Comparison of ENCODE assay signal across 8 cellular contexts in genomic region chr2:41853427-41854191, GRCh38.
A peak's percentile ranks its signal among the peaks of the same experiment; 100 is the strongest.
DNase-seq lines count a peak whose midpoint lies in the region; ATAC-seq and TF ChIP-seq lines count a peak whose summit lies in the region.

No MANE protein-coding gene starts in this region.

- H3K27ac ChIP-seq in left lung (no peak overlapping the region), uterus (no peak overlapping the region)

- H3K4me1 ChIP-seq in left lung (no peaks in the 10 kb centered on the region), uterus (no peaks in the 10 kb centered on the region)

- peak; percentile 45 for TF ChIP-seq CTCF in GM13976 (IDR thresholded peaks at IDR 0.05; ENCODE audit: borderline replicate concordance, control extremely low read depth, extremely low read depth, insufficient read depth, missing control alignments)
- TF ChIP-seq CTCF in left lung (IDR thresholded peaks at IDR 0.05) = peak; percentile 49 to 53
- TF ChIP-seq CTCF in uterus (IDR thresholded peaks at IDR 0.05) = peak; percentile 69 to 75 (median 71)

- H3K4me3 ChIP-seq in left lung = no peak overlapping the region
- no peak overlapping the region for H3K4me3 ChIP-seq in uterus

- in situ Hi-C loops in GM13976 (cut with MboI; ENCODE audit: low sequenced_read_pairs, unreplicated experiment) = loop anchor here (25.0 kb wide), 2 partner anchors 384 to 509 kb away; partner anchors contain the start of gene COX7A2L

- ATAC-seq in left lung (peak; percentile 74), HG02884 (IDR thresholded peaks at IDR 0.05; ENCODE audit: unreplicated experiment) (no peak)

- TF ChIP-seq POLR2A in uterus (IDR thresholded peaks at IDR 0.05) = no peak

- intact Hi-C loops in left lung (cut with DNase I) = loop anchor here in 1 of 2 donors (5.0 kb wide), 1 partner anchor 234 kb away; no protein-coding TSS in a partner anchor
- intact Hi-C loops in uterus (cut with DNase I; ENCODE audit: low total_unique reads) = loop anchor here (5.0 kb wide), 1 partner anchor 234 kb away; no protein-coding TSS in a partner anchor

- peak; percentile 5 to 7 for DNase-seq in AML-193 (lab: John Stamatoyannopoulos, UW)
- peak; percentile 23 for DNase-seq in GM13976 (ENCODE audit: low spot score)
- DNase-seq in NCI-H69 (lab: John Stamatoyannopoulos, UW) = peak; percentile 54
- DNase-seq in cerebellum (ENCODE audit: low spot score) = peak; percentile 34
- no peak for DNase-seq in left lung
- peak; percentile 46 to 69 for DNase-seq in uterus
- DNase-seq in germinal center (ENCODE audit: low spot score) = no peak

- H3K36me3 ChIP-seq in left lung (no peaks in the 10 kb centered on the region), uterus (no peaks in the 10 kb centered on the region)

- H3K9me3 ChIP-seq in left lung (no peaks in the 10 kb centered on the region), uterus (no peaks in the 10 kb centered on the region)

- H3K27me3 ChIP-seq in left lung (peaks cover 0 to 10% of the 10 kb centered on the region in 2 donors), uterus (no peaks in the 10 kb centered on the region)

Comparison
In these comparisons a context has a peak if more than half of its experiments do, and no peak if none do; other contexts are left out.
1. DNase-seq: peak in AML-193 (2 of 2), GM13976 (single experiment), NCI-H69 (single experiment), cerebellum (single experiment) and uterus (2 of 2); none in left lung (0 of 2) and germinal center (single experiment).
2. Peak in every context shown above with its lines, with median percentiles within 50 percentile points of each other: CTCF ChIP-seq.